ENCODE assay signal across 3 cellular contexts in genomic region chr3:73098026-73098425, GRCh38.
TF ChIP-seq lines count a peak whose summit lies in the region.

No MANE protein-coding gene starts in this region.

TF ChIP-seq in SK-N-SH treated with all-trans-retinoic acid at 6 μM for 48 hours, 23 proteins besides CTCF, POLR2A, EP300 and RAD21:
- TF ChIP-seq ZNF70 (CRISPR knock-in tag; IDR thresholded peaks at IDR 0.05) (peak; percentile 58), PATZ1 (CRISPR knock-in tag; IDR thresholded peaks at IDR 0.05; ENCODE audit: borderline replicate concordance) (no peak), CSRNP3 (CRISPR knock-in tag; IDR thresholded peaks at IDR 0.05) (no peak), ZNF565 (CRISPR knock-in tag; conservative IDR thresholded peaks at IDR 0.05; ENCODE audit: low read depth) (peak; percentile 94; the same call in 1 of the 2 replicates)

TF ChIP-seq in SK-N-SH, 30 proteins besides CTCF, POLR2A, EP300 and RAD21:
- no peak for TF ChIP-seq TCF12 (IDR thresholded peaks at IDR 0.05)
- TF ChIP-seq GATA2 (CRISPR knock-in tag; IDR thresholded peaks at IDR 0.05): no peak
- no peak for TF ChIP-seq PBX3 (IDR thresholded peaks at IDR 0.05)
- TF ChIP-seq FOXM1 (IDR thresholded peaks at IDR 0.05; ENCODE audit: low read depth): no peak
- TF ChIP-seq RCOR1 (IDR thresholded peaks at IDR 0.05; ENCODE audit: low read length): no peak
- no peak for TF ChIP-seq SIN3A (IDR thresholded peaks at IDR 0.05; ENCODE audit: borderline replicate concordance, low read depth, low read length)
- TF ChIP-seq ELF1 (IDR thresholded peaks at IDR 0.05): no peak
- TF ChIP-seq USF2 (IDR thresholded peaks at IDR 0.05; ENCODE audit: borderline replicate concordance, low read depth, low read length): no peak
- TF ChIP-seq RXRA (IDR thresholded peaks at IDR 0.05; ENCODE audit: borderline replicate concordance, low read depth): no peak
- no peak for TF ChIP-seq TEAD4 (IDR thresholded peaks at IDR 0.05; ENCODE audit: borderline replicate concordance, insufficient read depth)
- TF ChIP-seq YY1 (IDR thresholded peaks at IDR 0.05; ENCODE audit: low read depth): no peak
- TF ChIP-seq NFIC (IDR thresholded peaks at IDR 0.05; ENCODE audit: borderline replicate concordance): no peak
- TF ChIP-seq CHD2 (IDR thresholded peaks at IDR 0.05; ENCODE audit: low read length, partially characterized antibody): no peak
- TF ChIP-seq REST (IDR thresholded peaks at IDR 0.05; ENCODE audit: low read depth, low read length): no peak
- no peak for TF ChIP-seq POLR2AphosphoS5 (IDR thresholded peaks at IDR 0.05; ENCODE audit: low read depth, low read length)
- TF ChIP-seq FOSL2 (IDR thresholded peaks at IDR 0.05; ENCODE audit: borderline replicate concordance, low read depth): no peak
- no peak for TF ChIP-seq MAX (IDR thresholded peaks at IDR 0.05; ENCODE audit: low read depth)

TF ChIP-seq in H1, 55 proteins besides CTCF, POLR2A, EP300 and RAD21:
- TF ChIP-seq GABPA (IDR thresholded peaks at IDR 0.05; ENCODE audit: borderline replicate concordance, insufficient read depth, low read length) (no peak), KDM4A (IDR thresholded peaks at IDR 0.05; ENCODE audit: low read depth, low read length, severe bottlenecking) (no peak)
